ENCODE assay signal across 8 cellular contexts in the genomic region with DNA sequence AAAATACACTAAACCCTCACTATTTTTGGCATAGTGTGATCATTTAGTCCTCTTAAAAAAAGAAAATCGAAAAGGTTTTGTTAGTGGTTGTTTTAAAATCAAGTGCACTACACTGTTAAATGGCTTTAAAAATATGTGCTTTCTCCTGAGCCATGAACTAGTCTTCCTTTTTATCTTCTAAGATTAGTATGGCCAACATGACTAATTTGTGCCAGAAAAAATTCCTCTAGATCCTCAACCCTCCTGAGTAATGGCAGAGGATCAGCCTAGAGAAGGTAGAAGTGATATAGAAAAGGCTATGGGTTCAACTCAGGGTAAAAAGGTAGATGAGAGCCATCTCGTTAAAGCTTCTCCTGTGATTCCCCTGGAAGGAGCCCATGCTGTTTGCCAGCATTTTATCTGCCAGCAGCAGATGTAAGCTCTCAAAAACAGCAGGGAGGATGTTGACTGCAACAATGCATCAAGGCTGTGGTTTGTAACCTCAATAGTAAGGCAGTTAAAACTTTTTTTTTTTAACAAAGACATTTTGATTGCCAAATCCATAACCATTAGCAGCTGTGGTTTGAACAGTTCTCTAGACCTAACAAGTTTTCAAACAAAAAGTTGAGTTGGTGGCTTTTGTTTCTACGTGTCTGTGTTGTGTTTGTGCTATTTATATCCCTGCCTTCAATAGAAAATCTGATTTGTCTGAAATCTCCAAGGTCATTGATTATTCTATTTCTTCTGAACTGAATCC. TPM values are rescaled to one million over a fixed set of nuclear protein-coding genes. Genes with fewer than 3 reads are reported as not detected.
DNase-seq lines count a peak whose midpoint lies in the region; ATAC-seq, FAIRE-seq and TF ChIP-seq lines count a peak whose summit lies in the region.

No MANE protein-coding gene starts in this region.

- peak; percentile 89 for ATAC-seq in CD8-positive, alpha-beta T cell
- ATAC-seq in GM12878 (peak; percentile 87), HG02938 (IDR thresholded peaks at IDR 0.05; ENCODE audit: unreplicated experiment) (no peak)

- SMC1A ChIA-PET in GM12878 (lab: Charles Lee; ENCODE audit: uncharacterized antibody, unreplicated experiment), result interaction anchor here (0.5 to 2.7 kb wide), 25 partner anchors 10 to 975 kb away, joined by 3 to 22 read pairs (median 4); partner anchors contain the start of genes TRIP4 and ZNF609

- POLR2A ChIA-PET in CD8-positive, alpha-beta T cell (lab: Charles Lee), result interaction anchor here (0.6 to 1.2 kb wide), 11 partner anchors 14 to 290 kb away, joined by 3 to 7 read pairs (median 3); partner anchors contain the start of genes PPIB and ZNF609
- POLR2A ChIA-PET in GM12878 (lab: Charles Lee), result interaction anchor here (0.5 to 1.5 kb wide), 9 partner anchors 13 to 271 kb away, joined by 3 to 5 read pairs (median 4); partner anchors contain the start of gene TRIP4

- peak; percentile 1 to 62 (median 41) for DNase-seq in CD8-positive, alpha-beta T cell
- DNase-seq in HUDEP-2 (lab: John Stamatoyannopoulos, UW; ENCODE audit: unreplicated experiment in 76 of 76) (peak in 51 of 76 experiments; percentile 2 to 77 (median 25)), SIG-M5 treated with dmso at 0.1 percent for 504 hours (lab: John Stamatoyannopoulos, UW; ENCODE audit: unreplicated experiment) (peak; percentile 89), GM12878 (ENCODE audit: low read depth, low spot score) (peak; percentile 65), kidney epithelial cell (ENCODE audit: low read depth) (peak; percentile 25), uterus (peak; percentile 68 to 71), NCI-H1436 treated with DMSO at 0.1 percent for 48 hours (lab: John Stamatoyannopoulos, UW) (no peak)

- H3K4me3 Mint-ChIP-seq in CD8-positive, alpha-beta T cell, result peak overlapping the region; percentile 57

- H3K27ac ChIP-seq in CD8-positive, alpha-beta T cell (ENCODE audit: low read depth, low read length), result peak overlapping the region; percentile 49
- H3K27ac ChIP-seq in GM12878 (ENCODE audit: control insufficient read depth, insufficient read depth) (peak overlapping the region; percentile 87), uterus (peak overlapping the region; percentile 71 to 77)

- TF ChIP-seq EP300 in GM12878 (IDR thresholded peaks at IDR 0.05; ENCODE audit: borderline replicate concordance in 1 of 2, control insufficient read depth in 1 of 2, low read depth in 2 of 2, low read length in 2 of 2), result peak in 1 of 2 experiments; percentile 55; a peak in 2 of 4 replicates

- H3K36me3 Mint-ChIP-seq in CD8-positive, alpha-beta T cell, result peaks cover 24% of the 10 kb centered on the region

- peak overlapping the region; percentile 92 for H3K27ac Mint-ChIP-seq in CD8-positive, alpha-beta T cell

- no peaks in the 10 kb centered on the region for H3K27me3 ChIP-seq in CD8-positive, alpha-beta T cell (ENCODE audit: insufficient read depth, low read length)
- H3K27me3 ChIP-seq in GM12878 (replicated peaks in 1 of 2; ENCODE audit: control insufficient read depth in 2 of 2, insufficient read depth in 2 of 2, low read length in 1 of 2), result no peaks in the 10 kb centered on the region
- H3K27me3 ChIP-seq in kidney epithelial cell (ENCODE audit: control insufficient read depth, insufficient read depth, low read length), result no peaks in the 10 kb centered on the region
- no peaks in the 10 kb centered on the region for H3K27me3 ChIP-seq in uterus

- no peak for FAIRE-seq in GM12878 (lab: Jason Lieb, UNC)

- BruUV-seq in GM12878 (replicated peaks; lab: Mats Ljungman, UMichigan), result no TSS peak

- no peak for TF ChIP-seq CTCF in CD8-positive, alpha-beta T cell (IDR thresholded peaks at IDR 0.05)
- TF ChIP-seq CTCF in GM12878 (IDR thresholded peaks at IDR 0.05 in 2 of 3, conservative IDR thresholded peaks at IDR 0.05 in 1 of 3; ENCODE audit: control insufficient read depth in 2 of 3, extremely low read depth in 1 of 3, insufficient read depth in 1 of 3, low read depth in 3 of 3, low read length in 3 of 3), result no peak
- TF ChIP-seq CTCF in kidney epithelial cell (IDR thresholded peaks at IDR 0.05; ENCODE audit: insufficient read depth, low read length, poor library complexity, severe bottlenecking), result no peak
- no peak for TF ChIP-seq CTCF in uterus (IDR thresholded peaks at IDR 0.05)

- H4K20me1 ChIP-seq in GM12878 (ENCODE audit: control insufficient read depth, insufficient read depth), result no peaks in the 10 kb centered on the region

- H3K27me3 Mint-ChIP-seq in CD8-positive, alpha-beta T cell (ENCODE audit: low read depth), result no peaks in the 10 kb centered on the region

- TF ChIP-seq POLR2A in GM12878 (IDR thresholded peaks at IDR 0.05; ENCODE audit: low read depth, low read length), result no peak
- TF ChIP-seq POLR2A in uterus (IDR thresholded peaks at IDR 0.05), result no peak

- CTCF ChIA-PET in CD8-positive, alpha-beta T cell (lab: Charles Lee), result interaction anchor here (0.7 to 2.0 kb wide), 12 partner anchors 11 to 298 kb away, joined by 3 to 12 read pairs (median 4); partner anchors contain the start of gene ZNF609
- CTCF ChIA-PET in GM12878 (lab: Yijun Ruan, JAX), result interaction anchor here (0.5 to 1.7 kb wide), 12 partner anchors 9 to 908 kb away, joined by 3 to 11 read pairs (median 4); no protein-coding TSS in a partner anchor

- H3K9me3 ChIP-seq in CD8-positive, alpha-beta T cell (ENCODE audit: low read length), result no peaks in the 10 kb centered on the region
- H3K9me3 ChIP-seq in GM12878 (replicated peaks; ENCODE audit: control insufficient read depth, insufficient read depth, low read length) (no peaks in the 10 kb centered on the region), uterus (no peaks in the 10 kb centered on the region)

- intact Hi-C loops in CD8-positive, alpha-beta T cell (cut with DNase I, micrococcal nuclease), result loop anchor here (1.0 to 5.0 kb wide), 4 partner anchors 13 to 256 kb away; partner anchors contain the start of gene ZNF609 (in 2 of the 2)
- intact Hi-C loops in GM12878 (cut with micrococcal nuclease; ENCODE audit: unreplicated experiment) (loop anchor here (2.0 to 10.0 kb wide), 3 partner anchors 31 to 222 kb away; partner anchors contain the start of gene ZNF609), uterus (cut with DNase I; ENCODE audit: low total_unique reads) (loop anchor here (5.0 kb wide), 1 partner anchor 252 kb away; no protein-coding TSS in a partner anchor)

- in situ Hi-C loops in GM12878 (cut with MboI), result no loop called here

- peaks cover 5% of the 10 kb centered on the region for H3K36me3 ChIP-seq in CD8-positive, alpha-beta T cell (ENCODE audit: insufficient read depth, low read length)
- H3K36me3 ChIP-seq in GM12878 (ENCODE audit: control insufficient read depth in 2 of 2, insufficient read depth in 2 of 2, low read length in 1 of 2) (no peaks in the 10 kb centered on the region; a peak in 1 of 4 replicates), kidney epithelial cell (ENCODE audit: control insufficient read depth, insufficient read depth, low read length) (no peaks in the 10 kb centered on the region), uterus (no peaks in the 10 kb centered on the region)

- H3K9me3 Mint-ChIP-seq in CD8-positive, alpha-beta T cell, result no peaks in the 10 kb centered on the region

- RAD21 ChIA-PET in GM12878 (lab: Charles Lee; ENCODE audit: unreplicated experiment), result interaction anchor here (0.7 to 2.2 kb wide), 13 partner anchors 14 to 298 kb away, joined by 3 to 22 read pairs (median 6); partner anchors contain the start of genes TRIP4 and ZNF609

- H2AFZ ChIP-seq in GM12878 (ENCODE audit: control insufficient read depth, low read depth, low read length), result peak overlapping the region; percentile 59

- H3K79me2 ChIP-seq in GM12878 (ENCODE audit: control insufficient read depth, insufficient read depth, low read length), result no peaks in the 10 kb centered on the region

- H3K4me1 ChIP-seq in CD8-positive, alpha-beta T cell (ENCODE audit: insufficient read depth, low read length), result peaks cover 52% of the 10 kb centered on the region
- H3K4me1 ChIP-seq in GM12878 (ENCODE audit: control insufficient read depth, insufficient read depth, low read length), result peaks cover 19% of the 10 kb centered on the region
- peaks cover 0 to 5% of the 10 kb centered on the region in 2 donors for H3K4me1 ChIP-seq in uterus

- TF ChIP-seq RAD21 in GM12878 (IDR thresholded peaks at IDR 0.05; ENCODE audit: insufficient read depth, low read depth, low read length), result no peak

- no peak overlapping the region for H3K4me3 ChIP-seq in CD8-positive, alpha-beta T cell (ENCODE audit: low read depth, low read length)
- H3K4me3 ChIP-seq in GM12878, result 0 out of 2 replicates have a peak overlapping the region, but pooled peaks have one; percentile 6
- H3K4me3 ChIP-seq in kidney epithelial cell (ENCODE audit: low read depth, low read length), result no peak overlapping the region
- H3K4me3 ChIP-seq in uterus, result no peak overlapping the region

- peak overlapping the region; percentile 51; the same call in 1 of the 2 replicates for H3K9ac ChIP-seq in GM12878 (ENCODE audit: control insufficient read depth, insufficient read depth, low read length)

- H3K4me1 Mint-ChIP-seq in CD8-positive, alpha-beta T cell (ENCODE audit: low read depth), result peaks cover 44% of the 10 kb centered on the region

- H3K4me2 ChIP-seq in GM12878 (ENCODE audit: control insufficient read depth, insufficient read depth), result peak overlapping the region; percentile 71

- WGBS in GM12878 (ENCODE audit: insufficient coverage, insufficient replicate concordance, low lambda C conversion rate, missing lambda C conversion rate), result 23% methylated on average over 3 of the region's 3 CpGs

RNA-seq across cellular contexts. Expression of gene ZNF609, which starts 30.2 kb away (rescaled TPM):
- total RNA-seq in CD8-positive, alpha-beta T cell, result 10 to 100 TPM; 40.1 to 40.7 TPM
- total RNA-seq in GM12878 (2013; cell fraction: nucleolus; rRNA removed), result 96.4 and 97.4 TPM in 2 replicates
- total RNA-seq in GM12878 (2014; rRNA removed), result 13.4 and 14.1 TPM in 2 replicates
- total RNA-seq in GM12878 (2014; rRNA removed; fragmentation: Illumina TruSeq; extraction: Trizol), result 15.5 and 16.2 TPM in 2 replicates
- 34.1 and 35.3 TPM in 2 replicates for total RNA-seq in GM12878 (2021)
- polyA plus RNA-seq in GM12878 (2011; ENCODE audit: low read depth), result 9.4 TPM
- polyA plus RNA-seq in GM12878 (2011; rRNA removed), result 19.0 and 30.8 TPM in 2 replicates
- 13.4 and 18.3 TPM in 2 replicates for polyA plus RNA-seq in GM12878 (2011; cell fraction: cytosol; rRNA removed)
- 23.9 and 29.3 TPM in 2 replicates for polyA plus RNA-seq in GM12878 (2011; cell fraction: nucleus; rRNA removed)
- 13.6 and 15.9 TPM in 2 replicates for polyA plus RNA-seq in GM12878 (2012)
- polyA plus RNA-seq in GM12878 (2014; fragmentation: Illumina TruSeq; extraction: Trizol), result 20.5 and 22.6 TPM in 2 replicates
- 1 to 10 TPM; 5.1 to 7.4 TPM for polyA plus RNA-seq in GM12878 (2014; fragmentation: Nextera tagmentation; extraction: Ambion mirVana)
- polyA plus RNA-seq in GM12878 (2014; rRNA removed), result 13.1 and 15.4 TPM in 2 replicates
- polyA plus RNA-seq in GM12878 (2016; fragmentation: Nextera tagmentation; extraction: Ambion mirVana), result 1 to 10 TPM; 7.0 to 7.7 TPM
- polyA minus RNA-seq in GM12878 (2011; rRNA and poly(A)+ RNA removed), result 32.6 and 115 TPM in 2 replicates
- 12.2 and 13.2 TPM in 2 replicates for polyA minus RNA-seq in GM12878 (2011; cell fraction: cytosol; rRNA and poly(A)+ RNA removed)
- 18.5 and 29.1 TPM in 2 replicates for polyA minus RNA-seq in GM12878 (2011; cell fraction: nucleus; rRNA and poly(A)+ RNA removed)
- 18.4 and 19.0 TPM in 2 replicates for total RNA-seq in kidney epithelial cell
- total RNA-seq in uterus, result 10 to 100 TPM; 12.4 to 59.6 (median 26.1) TPM

RNA-seq across cellular contexts. Expression of gene TRIP4, which starts 42.5 kb away (rescaled TPM):
- total RNA-seq in CD8-positive, alpha-beta T cell, result 10 to 100 TPM; 10.7 to 11.2 TPM
- total RNA-seq in GM12878 (2013; cell fraction: nucleolus; rRNA removed), result 18.7 and 22.6 TPM in 2 replicates
- total RNA-seq in GM12878 (2014; rRNA removed), result 5.9 and 6.4 TPM in 2 replicates
- total RNA-seq in GM12878 (2014; rRNA removed; fragmentation: Illumina TruSeq; extraction: Trizol), result 11.8 and 12.4 TPM in 2 replicates
- 17.0 and 19.1 TPM in 2 replicates for total RNA-seq in GM12878 (2021)
- 14.1 TPM for polyA plus RNA-seq in GM12878 (2011; ENCODE audit: low read depth)
- 20.0 and 28.2 TPM in 2 replicates for polyA plus RNA-seq in GM12878 (2011; rRNA removed)
- polyA plus RNA-seq in GM12878 (2011; cell fraction: cytosol; rRNA removed), result 10.3 and 10.9 TPM in 2 replicates
- polyA plus RNA-seq in GM12878 (2011; cell fraction: nucleus; rRNA removed), result 11.2 and 12.7 TPM in 2 replicates
- 15.0 and 18.2 TPM in 2 replicates for polyA plus RNA-seq in GM12878 (2012)
- polyA plus RNA-seq in GM12878 (2014; fragmentation: Illumina TruSeq; extraction: Trizol), result 22.7 and 26.0 TPM in 2 replicates
- 10 to 100 TPM; 20.0 to 23.8 TPM for polyA plus RNA-seq in GM12878 (2014; fragmentation: Nextera tagmentation; extraction: Ambion mirVana)
- 12.0 and 15.2 TPM in 2 replicates for polyA plus RNA-seq in GM12878 (2014; rRNA removed)
- polyA plus RNA-seq in GM12878 (2016; fragmentation: Nextera tagmentation; extraction: Ambion mirVana), result 10 to 100 TPM; 24.1 to 24.5 TPM
- polyA minus RNA-seq in GM12878 (2011; rRNA and poly(A)+ RNA removed), result 14.0 and 15.4 TPM in 2 replicates
- polyA minus RNA-seq in GM12878 (2011; cell fraction: cytosol; rRNA and poly(A)+ RNA removed), result 5.5 and 7.8 TPM in 2 replicates
- 8.8 and 27.6 TPM in 2 replicates for polyA minus RNA-seq in GM12878 (2011; cell fraction: nucleus; rRNA and poly(A)+ RNA removed)
- total RNA-seq in kidney epithelial cell, result 12.3 and 15.0 TPM in 2 replicates
- total RNA-seq in uterus, result 10 to 100 TPM in 3 of 4 donors, 1 to 10 TPM in 1; 1.2 to 24.1 (median 20.3) TPM

RNA-seq across cellular contexts. Expression of gene PCLAF, which starts 48.9 kb away (rescaled TPM):
- total RNA-seq in CD8-positive, alpha-beta T cell, result under 1 TPM; 0.65 to 0.83 TPM
- total RNA-seq in GM12878 (2013; cell fraction: nucleolus; rRNA removed), result 22.6 and 34.6 TPM in 2 replicates
- total RNA-seq in GM12878 (2014; rRNA removed) (171 and 200 TPM in 2 replicates), GM12878 (2014; rRNA removed; fragmentation: Illumina TruSeq; extraction: Trizol) (79.0 and 80.1 TPM in 2 replicates), GM12878 (2021) (88.6 and 90.6 TPM in 2 replicates), kidney epithelial cell (2.6 and 8.4 TPM in 2 replicates), uterus (10 to 100 TPM in 1 of 4 donors, not detected in 3; 22.7 TPM)
- polyA plus RNA-seq in GM12878 (2011; ENCODE audit: low read depth), result 70.2 TPM
- polyA plus RNA-seq in GM12878 (2011; rRNA removed) (368 and 467 TPM in 2 replicates), GM12878 (2014; fragmentation: Illumina TruSeq; extraction: Trizol) (293 and 408 TPM in 2 replicates), GM12878 (2014; fragmentation: Nextera tagmentation; extraction: Ambion mirVana) (100 to 1,000 TPM; 508 to 627 TPM), GM12878 (2014; rRNA removed) (283 and 318 TPM in 2 replicates), GM12878 (2016; fragmentation: Nextera tagmentation; extraction: Ambion mirVana) (100 to 1,000 TPM; 376 to 393 TPM)
- polyA plus RNA-seq in GM12878 (2011; cell fraction: cytosol; rRNA removed), result 106 and 146 TPM in 2 replicates
- polyA plus RNA-seq in GM12878 (2011; cell fraction: nucleus; rRNA removed), result 98.0 and 107 TPM in 2 replicates
- polyA plus RNA-seq in GM12878 (2012), result 112 and 155 TPM in 2 replicates
- polyA minus RNA-seq in GM12878 (2011; rRNA and poly(A)+ RNA removed), result 75.5 and 84.5 TPM in 2 replicates
- polyA minus RNA-seq in GM12878 (2011; cell fraction: cytosol; rRNA and poly(A)+ RNA removed), result 13.6 and 24.7 TPM in 2 replicates
- polyA minus RNA-seq in GM12878 (2011; cell fraction: nucleus; rRNA and poly(A)+ RNA removed), result 20.6 and 34.7 TPM in 2 replicates
